Comparison of ENCODE assay signal across 8 cellular contexts in genomic region chr10:117860823-117861222, GRCh38.
DNase-seq lines count a peak whose midpoint lies in the region; ATAC-seq and TF ChIP-seq lines count a peak whose summit lies in the region.

No MANE protein-coding gene starts in this region.

- H3K9ac ChIP-seq in PC-3 (ENCODE audit: low read length), result no peak overlapping the region

- no peaks in the 10 kb centered on the region for H3K4me1 Mint-ChIP-seq in activated CD4-positive, alpha-beta memory T cell treated with anti-CD3 and anti-CD28 coated beads for 36 hours (ENCODE audit: low read depth)

- no peaks in the 10 kb centered on the region for H3F3A ChIP-seq in PC-3 (ENCODE audit: low read length, unreplicated experiment)

- no peaks in the 10 kb centered on the region for H4K20me1 ChIP-seq in PC-3 (ENCODE audit: low read length)

- no peaks in the 10 kb centered on the region for H3K36me3 ChIP-seq in PC-3 (ENCODE audit: low read depth, low read length)
- no peaks in the 10 kb centered on the region for H3K36me3 ChIP-seq in adrenal gland (replicated peaks in 1 of 2)

- H3K79me2 ChIP-seq in PC-3 (ENCODE audit: low read length), result no peaks in the 10 kb centered on the region

- H3K27ac ChIP-seq in PC-3 (ENCODE audit: low read length) (no peak overlapping the region), adrenal gland (no peak overlapping the region)

- 0 out of 2 replicates have a peak, but pooled peaks cover 8% of the 10 kb centered on the region for H3K4me1 ChIP-seq in PC-3 (ENCODE audit: insufficient read depth, low read length)
- no peaks in the 10 kb centered on the region for H3K4me1 ChIP-seq in adrenal gland (replicated peaks in 1 of 2)

- no peak overlapping the region for H3K4me2 ChIP-seq in PC-3 (ENCODE audit: low read length)

- intact Hi-C loops in PC-3 (cut with micrococcal nuclease), result loop anchor here (1.0 kb wide), 1 partner anchor 380 kb away; no protein-coding TSS in a partner anchor
- intact Hi-C loops in adrenal gland (cut with DNase I), result no loop called here
- intact Hi-C loops in activated CD4-positive, alpha-beta memory T cell treated with anti-CD3 and anti-CD28 coated beads for 36 hours (cut with micrococcal nuclease), result no loop called here

- no peak for TF ChIP-seq POLR2A in adrenal gland (IDR thresholded peaks at IDR 0.05)

- H3K4me3 Mint-ChIP-seq in activated CD4-positive, alpha-beta memory T cell treated with anti-CD3 and anti-CD28 coated beads for 36 hours, result no peak overlapping the region

- H3K27me3 ChIP-seq in PC-3 (ENCODE audit: low read length) (peaks cover 18% of the 10 kb centered on the region; the same call in 1 of the 2 replicates), adrenal gland (no peaks in the 10 kb centered on the region)

- no peak overlapping the region for H2AFZ ChIP-seq in PC-3 (ENCODE audit: low read length)

- peak; percentile 55 for TF ChIP-seq CTCF in PC-3 (conservative IDR thresholded peaks at IDR 0.05; ENCODE audit: low read depth, low read length)
- peak; percentile 34 for TF ChIP-seq CTCF in foreskin fibroblast (IDR thresholded peaks at IDR 0.05; ENCODE audit: low read depth, low read length)
- peak in 3 of 6 experiments; percentile 14 to 23 (median 16) for TF ChIP-seq CTCF in adrenal gland (IDR thresholded peaks at IDR 0.05)

- POLR2A ChIA-PET in PC-3 (lab: Charles Lee; ENCODE audit: unreplicated experiment), result interaction anchor here (0.5 kb wide), 1 partner anchor 85 kb away, joined by 3 read pairs; no protein-coding TSS in a partner anchor
- POLR2A ChIA-PET in activated CD4-positive, alpha-beta memory T cell treated with anti-CD3 and anti-CD28 coated beads for 36 hours (lab: Charles Lee), result no interaction called here

- DNase-seq in COLO829 (ENCODE audit: low spot score), result peak; percentile 17
- DNase-seq in PC-3, result peak; percentile 46
- DNase-seq in foreskin fibroblast, result peak; percentile 3 to 14
- no peak for DNase-seq in adrenal gland
- no peak for DNase-seq in activated CD4-positive, alpha-beta T cell treated with anti-CD3 and anti-CD28 coated beads for 48 hours
- DNase-seq in activated CD4-positive, alpha-beta memory T cell treated with anti-CD3 and anti-CD28 coated beads for 36 hours, result no peak

- ATAC-seq in GM21723 (IDR thresholded peaks at IDR 0.05; ENCODE audit: unreplicated experiment), result peak; percentile 49
- ATAC-seq in PC-3, result no peak
- ATAC-seq in HG02970 (IDR thresholded peaks at IDR 0.05; ENCODE audit: low FRiP score, unreplicated experiment), result no peak

- H3K9me3 Mint-ChIP-seq in activated CD4-positive, alpha-beta memory T cell treated with anti-CD3 and anti-CD28 coated beads for 36 hours, result no peaks in the 10 kb centered on the region

- no peaks in the 10 kb centered on the region for H3K9me2 ChIP-seq in PC-3 (replicated peaks; ENCODE audit: low read length)

- peaks cover 13% of the 10 kb centered on the region for H3K27me3 Mint-ChIP-seq in activated CD4-positive, alpha-beta memory T cell treated with anti-CD3 and anti-CD28 coated beads for 36 hours

- H3K4me3 ChIP-seq in PC-3 (ENCODE audit: low read length) (no peak overlapping the region), foreskin fibroblast (ENCODE audit: low read depth in 1 of 2, low read length in 2 of 2) (no peak overlapping the region), adrenal gland (no peak overlapping the region)

- H3K9me3 ChIP-seq in PC-3 (ENCODE audit: low read length), result no peaks in the 10 kb centered on the region
- no peaks in the 10 kb centered on the region for H3K9me3 ChIP-seq in adrenal gland (replicated peaks in 1 of 3)

- BruUV-seq in PC-3 (replicated peaks; lab: Mats Ljungman, UMichigan), result no TSS peak

- H3K36me3 Mint-ChIP-seq in activated CD4-positive, alpha-beta memory T cell treated with anti-CD3 and anti-CD28 coated beads for 36 hours, result no peaks in the 10 kb centered on the region

- no peak overlapping the region for H3K27ac Mint-ChIP-seq in activated CD4-positive, alpha-beta memory T cell treated with anti-CD3 and anti-CD28 coated beads for 36 hours

- CTCF ChIA-PET in PC-3 (lab: Charles Lee), result no interaction called here
- CTCF ChIA-PET in activated CD4-positive, alpha-beta memory T cell treated with anti-CD3 and anti-CD28 coated beads for 36 hours (lab: Charles Lee), result no interaction called here

Comparison
In these comparisons a context has a peak if more than half of its experiments do, and no peak if none do; other contexts are left out.
1. DNase-seq: peak in COLO829 (single experiment), PC-3 (single experiment) and foreskin fibroblast (2 of 2); none in adrenal gland (0 of 7), activated CD4-positive, alpha-beta T cell treated with anti-CD3 and anti-CD28 coated beads for 48 hours (single experiment) and activated CD4-positive, alpha-beta memory T cell treated with anti-CD3 and anti-CD28 coated beads for 36 hours (single experiment).